ENCODE assay signal across 15 cellular contexts in the genomic region with DNA sequence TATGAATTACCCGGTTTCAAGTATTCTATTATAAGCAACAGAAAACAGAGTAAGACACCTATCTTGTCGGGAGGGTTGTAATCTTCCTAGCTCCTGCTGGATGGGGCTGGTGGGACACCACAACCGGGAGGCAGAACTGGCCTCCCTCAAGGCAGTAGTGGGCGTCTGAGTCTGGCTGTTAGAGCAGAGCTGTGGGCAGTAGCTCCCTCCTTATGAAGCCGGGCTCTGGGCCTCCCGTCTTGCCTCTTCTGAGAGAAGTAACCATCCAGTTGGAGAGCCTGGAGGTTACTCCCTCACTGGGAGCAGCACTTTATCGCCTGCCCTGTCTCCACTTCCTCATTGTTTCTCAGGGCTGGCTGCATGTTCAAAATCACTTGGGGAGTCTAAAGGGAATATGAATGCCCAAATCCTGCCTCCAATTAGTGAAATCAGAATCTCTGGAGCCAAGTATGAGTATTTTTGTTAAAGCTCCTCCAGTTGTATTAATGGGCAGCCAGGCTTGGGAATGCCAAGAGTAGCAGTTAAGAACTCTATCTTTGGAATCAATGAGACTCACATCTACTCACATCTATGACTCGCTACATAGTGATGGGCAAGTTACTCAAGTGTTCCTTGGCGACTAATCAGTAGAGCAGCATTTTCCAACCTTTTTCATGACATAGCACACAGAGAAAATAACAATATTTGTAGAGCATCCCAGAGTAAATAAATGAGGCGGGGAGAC. TPM values are rescaled to one million over a fixed set of nuclear protein-coding genes. Genes with fewer than 3 reads are reported as not detected.
DNase-seq lines count a peak whose midpoint lies in the region; ATAC-seq and TF ChIP-seq lines count a peak whose summit lies in the region.
"Had no signal": no experiment of that assay in that cellular context is flagged by ENCODE, and none has a peak within 500 bp of the region (broad histone marks: within the 10 kb centered on the region; RNA-seq: fewer than 3 reads in every experiment).

No MANE protein-coding gene starts in this region.

- peaks cover 12% of the 10 kb centered on the region for H3F3A ChIP-seq in SK-N-SH (replicated peaks; ENCODE audit: insufficient read depth)

- peak in 1 of 2 experiments; percentile 76; a peak in 1 of 4 replicates for TF ChIP-seq EP300 in SK-N-SH (IDR thresholded peaks at IDR 0.05; ENCODE audit: borderline replicate concordance in 1 of 2, low read depth in 1 of 2, low read length in 1 of 2)

- 60% methylated on average over 10 of the region's 10 CpGs for WGBS in SK-N-SH (ENCODE audit: low lambda C conversion rate)

- no peaks in the 10 kb centered on the region for H4K20me1 ChIP-seq in SK-N-SH (ENCODE audit: insufficient read depth)

- peak overlapping the region; percentile 19; the same call in 1 of the 2 replicates for H3K9ac ChIP-seq in SK-N-SH

- no peaks in the 10 kb centered on the region for H3K27me3 ChIP-seq in SK-N-SH (ENCODE audit: insufficient read depth)
- H3K27me3 ChIP-seq: Peyer's patch, testis had no signal

- POLR2A ChIA-PET in SK-N-SH (lab: Yijun Ruan, JAX): no interaction called here

- H3K9me3 ChIP-seq in SK-N-SH: no peaks in the 10 kb centered on the region
- H3K9me3 ChIP-seq: left ventricle myocardium inferior, Peyer's patch, testis had no signal

- TF ChIP-seq CTCF in SK-N-SH (IDR thresholded peaks at IDR 0.05): no peak

- H3K36me3 ChIP-seq in SK-N-SH (replicated peaks in 1 of 2; ENCODE audit: control insufficient read depth in 1 of 2, insufficient read depth in 2 of 2, low read length in 1 of 2): no peaks in the 10 kb centered on the region
- H3K36me3 ChIP-seq: left ventricle myocardium inferior, Peyer's patch had no signal

- CTCF ChIA-PET in SK-N-SH (lab: Yijun Ruan, JAX): interaction anchor here (1.1 kb wide), 3 partner anchors 12 to 293 kb away, joined by 3 read pairs; no protein-coding TSS in a partner anchor

- TF ChIP-seq RAD21 in SK-N-SH (IDR thresholded peaks at IDR 0.05; ENCODE audit: low read length): no peak

- H3K27ac ChIP-seq in SK-N-SH (ENCODE audit: low read depth in 2 of 2, low read length in 1 of 2) (peak overlapping the region in 1 of 2 experiments; percentile 84; a peak in 2 of 4 replicates), caudate nucleus (ENCODE audit: low read depth, low read length) (no peak overlapping the region)
- H3K27ac ChIP-seq: left ventricle myocardium inferior, Peyer's patch, testis had no signal

- no peak overlapping the region for H3K4me3 ChIP-seq in SK-N-SH (ENCODE audit: low read depth in 2 of 2, low read length in 1 of 2)
- H3K4me3 ChIP-seq: GM23338, left ventricle myocardium inferior, Peyer's patch, testis had no signal

- 0 out of 2 replicates have a peak overlapping the region, but pooled peaks have one; percentile 9 for H3K4me2 ChIP-seq in SK-N-SH
- H3K4me2 ChIP-seq: GM23338 had no signal

- no peaks in the 10 kb centered on the region for H3K9me2 ChIP-seq in SK-N-SH

- DNase-seq in GM04503 (ENCODE audit: low read depth) (peak; percentile 74), SK-N-SH (no peak), fibroblast of gingiva (ENCODE audit: low read depth) (peak; percentile 91), renal cortical epithelial cell (ENCODE audit: low read depth) (peak; percentile 77), caudate nucleus (lab: John Stamatoyannopoulos, UW) (no peak)
- DNase-seq in stimulated activated CD4-positive, alpha-beta T cell treated with anti-CD3 and anti-CD28 coated beads, Interleukin-1b, Interleukin-23, amount 100 ng/mL, for 48 hours: no peak
- DNase-seq: activated CD8-positive, alpha-beta T cell treated with anti-CD3 and anti-CD28 coated beads for 36 hours; activated gamma-delta T cell treated with Interleukin-2 at 50 U/mL for 16 hours; left ventricle myocardium inferior; NCI-H510A; Peyer's patch; small intestine; testis had no signal

- peaks cover 3 to 28% of the 10 kb centered on the region in 2 experiments; a peak in 3 of 4 replicates for H3K4me1 ChIP-seq in SK-N-SH (ENCODE audit: control insufficient read depth in 1 of 2, insufficient read depth in 2 of 2, low read depth in 1 of 2, low read length in 1 of 2)
- H3K4me1 ChIP-seq: left ventricle myocardium inferior, Peyer's patch, testis had no signal

- no peaks in the 10 kb centered on the region for H3K79me2 ChIP-seq in SK-N-SH (ENCODE audit: insufficient read depth)

- H2AFZ ChIP-seq in SK-N-SH (ENCODE audit: low read depth): no peak overlapping the region

- ATAC-seq in HG02642 (IDR thresholded peaks at IDR 0.05; ENCODE audit: poor library complexity, unreplicated experiment): no peak
- ATAC-seq: activated CD8-positive, alpha-beta T cell treated with anti-CD3 and anti-CD28 coated beads for 36 hours; GM23338 had no signal

TF ChIP-seq in SK-N-SH, 30 proteins besides CTCF, POLR2A, EP300 and RAD21 (continues in another document):
- TF ChIP-seq EZH2phosphoT487 (IDR thresholded peaks at IDR 0.05; ENCODE audit: borderline replicate concordance, low read depth) (no peak), FOSL2 (IDR thresholded peaks at IDR 0.05; ENCODE audit: borderline replicate concordance, low read depth) (peak; percentile 62; the same call in 1 of the 2 replicates), SIN3A (IDR thresholded peaks at IDR 0.05; ENCODE audit: borderline replicate concordance, low read depth, low read length) (no peak), CHD2 (IDR thresholded peaks at IDR 0.05; ENCODE audit: low read length, partially characterized antibody) (no peak), JUND (IDR thresholded peaks at IDR 0.05) (peak; percentile 81), TCF12 (IDR thresholded peaks at IDR 0.05) (peak; percentile 58; the same call in 1 of the 2 replicates), ELF1 (IDR thresholded peaks at IDR 0.05) (0 out of 2 replicates have a peak, but pooled peaks have one; percentile 33), FOXM1 (IDR thresholded peaks at IDR 0.05; ENCODE audit: low read depth) (0 out of 2 replicates have a peak, but pooled peaks have one; percentile 24), MEF2A (IDR thresholded peaks at IDR 0.05; ENCODE audit: borderline replicate concordance, low read depth) (peak; percentile 61; the same call in 1 of the 2 replicates), MXI1 (IDR thresholded peaks at IDR 0.05; ENCODE audit: low read depth, low read length) (no peak), TEAD4 (IDR thresholded peaks at IDR 0.05; ENCODE audit: borderline replicate concordance, insufficient read depth) (peak; percentile 42; the same call in 1 of the 2 replicates)
- TF ChIP-seq, protein P1, sequence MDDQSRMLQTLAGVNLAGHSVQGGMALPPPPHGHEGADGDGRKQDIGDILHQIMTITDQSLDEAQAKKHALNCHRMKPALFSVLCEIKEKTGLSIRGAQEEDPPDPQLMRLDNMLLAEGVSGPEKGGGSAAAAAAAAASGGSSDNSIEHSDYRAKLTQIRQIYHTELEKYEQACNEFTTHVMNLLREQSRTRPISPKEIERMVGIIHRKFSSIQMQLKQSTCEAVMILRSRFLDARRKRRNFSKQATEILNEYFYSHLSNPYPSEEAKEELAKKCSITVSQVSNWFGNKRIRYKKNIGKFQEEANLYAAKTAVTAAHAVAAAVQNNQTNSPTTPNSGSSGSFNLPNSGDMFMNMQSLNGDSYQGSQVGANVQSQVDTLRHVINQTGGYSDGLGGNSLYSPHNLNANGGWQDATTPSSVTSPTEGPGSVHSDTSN (IDR thresholded peaks at IDR 0.05): peak; percentile 20; the same call in 1 of the 2 replicates
- TF ChIP-seq, protein P2, sequence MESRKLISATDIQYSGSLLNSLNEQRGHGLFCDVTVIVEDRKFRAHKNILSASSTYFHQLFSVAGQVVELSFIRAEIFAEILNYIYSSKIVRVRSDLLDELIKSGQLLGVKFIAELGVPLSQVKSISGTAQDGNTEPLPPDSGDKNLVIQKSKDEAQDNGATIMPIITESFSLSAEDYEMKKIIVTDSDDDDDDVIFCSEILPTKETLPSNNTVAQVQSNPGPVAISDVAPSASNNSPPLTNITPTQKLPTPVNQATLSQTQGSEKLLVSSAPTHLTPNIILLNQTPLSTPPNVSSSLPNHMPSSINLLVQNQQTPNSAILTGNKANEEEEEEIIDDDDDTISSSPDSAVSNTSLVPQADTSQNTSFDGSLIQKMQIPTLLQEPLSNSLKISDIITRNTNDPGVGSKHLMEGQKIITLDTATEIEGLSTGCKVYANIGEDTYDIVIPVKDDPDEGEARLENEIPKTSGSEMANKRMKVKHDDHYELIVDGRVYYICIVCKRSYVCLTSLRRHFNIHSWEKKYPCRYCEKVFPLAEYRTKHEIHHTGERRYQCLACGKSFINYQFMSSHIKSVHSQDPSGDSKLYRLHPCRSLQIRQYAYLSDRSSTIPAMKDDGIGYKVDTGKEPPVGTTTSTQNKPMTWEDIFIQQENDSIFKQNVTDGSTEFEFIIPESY (IDR thresholded peaks at IDR 0.05; ENCODE audit: borderline replicate concordance, low read depth): no peak
- TF ChIP-seq, protein P3, sequence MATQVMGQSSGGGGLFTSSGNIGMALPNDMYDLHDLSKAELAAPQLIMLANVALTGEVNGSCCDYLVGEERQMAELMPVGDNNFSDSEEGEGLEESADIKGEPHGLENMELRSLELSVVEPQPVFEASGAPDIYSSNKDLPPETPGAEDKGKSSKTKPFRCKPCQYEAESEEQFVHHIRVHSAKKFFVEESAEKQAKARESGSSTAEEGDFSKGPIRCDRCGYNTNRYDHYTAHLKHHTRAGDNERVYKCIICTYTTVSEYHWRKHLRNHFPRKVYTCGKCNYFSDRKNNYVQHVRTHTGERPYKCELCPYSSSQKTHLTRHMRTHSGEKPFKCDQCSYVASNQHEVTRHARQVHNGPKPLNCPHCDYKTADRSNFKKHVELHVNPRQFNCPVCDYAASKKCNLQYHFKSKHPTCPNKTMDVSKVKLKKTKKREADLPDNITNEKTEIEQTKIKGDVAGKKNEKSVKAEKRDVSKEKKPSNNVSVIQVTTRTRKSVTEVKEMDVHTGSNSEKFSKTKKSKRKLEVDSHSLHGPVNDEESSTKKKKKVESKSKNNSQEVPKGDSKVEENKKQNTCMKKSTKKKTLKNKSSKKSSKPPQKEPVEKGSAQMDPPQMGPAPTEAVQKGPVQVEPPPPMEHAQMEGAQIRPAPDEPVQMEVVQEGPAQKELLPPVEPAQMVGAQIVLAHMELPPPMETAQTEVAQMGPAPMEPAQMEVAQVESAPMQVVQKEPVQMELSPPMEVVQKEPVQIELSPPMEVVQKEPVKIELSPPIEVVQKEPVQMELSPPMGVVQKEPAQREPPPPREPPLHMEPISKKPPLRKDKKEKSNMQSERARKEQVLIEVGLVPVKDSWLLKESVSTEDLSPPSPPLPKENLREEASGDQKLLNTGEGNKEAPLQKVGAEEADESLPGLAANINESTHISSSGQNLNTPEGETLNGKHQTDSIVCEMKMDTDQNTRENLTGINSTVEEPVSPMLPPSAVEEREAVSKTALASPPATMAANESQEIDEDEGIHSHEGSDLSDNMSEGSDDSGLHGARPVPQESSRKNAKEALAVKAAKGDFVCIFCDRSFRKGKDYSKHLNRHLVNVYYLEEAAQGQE (IDR thresholded peaks at IDR 0.05; ENCODE audit: low read depth, low read length): no peak

RNA-seq across cellular contexts. Expression of a gene that starts 27.3 kb away (rescaled TPM):
- polyA plus RNA-seq in SK-N-SH (2012; rRNA removed): 66.9 and 68.8 TPM in 2 replicates
- polyA plus RNA-seq in SK-N-SH (2012; cell fraction: cytosol; rRNA removed): 47.4 and 57.6 TPM in 2 replicates
- 48.8 and 59.3 TPM in 2 replicates for polyA plus RNA-seq in SK-N-SH (2012; cell fraction: nucleus; rRNA removed)
- 38.9 and 39.1 TPM in 2 replicates for total RNA-seq in renal cortical epithelial cell

Comparison
In these comparisons a context has a peak if more than half of its experiments do, and no peak if none do; other contexts are left out.
1. DNase-seq: peak in GM04503 (single experiment), fibroblast of gingiva (single experiment) and renal cortical epithelial cell (single experiment); none in SK-N-SH (single experiment), caudate nucleus (0 of 61) and stimulated activated CD4-positive, alpha-beta T cell treated with anti-CD3 and anti-CD28 coated beads, Interleukin-1b, Interleukin-23, amount 100 ng/mL, for 48 hours (single experiment).